ENCODE assay signal across 16 cellular contexts in genomic region chr1:29315262-29315661, GRCh38.
DNase-seq lines count a peak whose midpoint lies in the region; ATAC-seq and TF ChIP-seq lines count a peak whose summit lies in the region.
"Had no signal": no experiment of that assay in that cellular context is flagged by ENCODE, and none has a peak within 500 bp of the region (broad histone marks: within the 10 kb centered on the region; RNA-seq: fewer than 3 reads in every experiment).

No MANE protein-coding gene starts in this region.

- no peak overlapping the region for H3K4me3 ChIP-seq in endodermal cell (ENCODE audit: low read length)
- H3K4me3 ChIP-seq in osteoblast (ENCODE audit: insufficient read depth, low read length) = no peak overlapping the region
- H3K4me3 ChIP-seq: BLaER1 treated with 17β-estradiol and CSF1 and Interleukin-3, amounts not matched to agents 10 nM and 100 nM; GM12878; GM23248; HAP-1 had no signal

- no peaks in the 10 kb centered on the region for H3K9me3 ChIP-seq in endodermal cell (ENCODE audit: control insufficient read depth, low read length)
- no peaks in the 10 kb centered on the region for H3K9me3 ChIP-seq in osteoblast (ENCODE audit: low read depth, low read length)
- no peaks in the 10 kb centered on the region for H3K9me3 ChIP-seq in T-helper 17 cell (ENCODE audit: control insufficient read depth, low read length, poor library complexity, severe bottlenecking)
- H3K9me3 ChIP-seq: BLaER1 treated with 17β-estradiol and CSF1 and Interleukin-3, amounts not matched to agents 10 nM and 100 nM; HAP-1 had no signal

- peaks cover 41% of the 10 kb centered on the region for H3K36me3 Mint-ChIP-seq in endodermal cell (ENCODE audit: low read depth)
- peaks cover 46% of the 10 kb centered on the region for H3K36me3 Mint-ChIP-seq in mesothelial cell of epicardium
- H3K36me3 Mint-ChIP-seq in T-helper 17 cell (ENCODE audit: low read depth) = peaks cover 2% of the 10 kb centered on the region
- H3K36me3 Mint-ChIP-seq: CD8-positive, alpha-beta T cell had no signal

- H3K27ac Mint-ChIP-seq in endodermal cell (peak overlapping the region; percentile 77), mesothelial cell of epicardium (peak overlapping the region; percentile 50), T-helper 17 cell (no peak overlapping the region)
- H3K27ac Mint-ChIP-seq: B cell; CD8-positive, alpha-beta T cell had no signal

- H3K4me2 ChIP-seq in osteoblast (ENCODE audit: insufficient read depth, low read length) = no peak overlapping the region
- H3K4me2 ChIP-seq: BLaER1 treated with 17β-estradiol and CSF1 and Interleukin-3, amounts not matched to agents 10 nM and 100 nM had no signal

- TF ChIP-seq POLR2A in erythroblast (IDR thresholded peaks at IDR 0.05; ENCODE audit: low read length) = no peak

- H3K4me1 Mint-ChIP-seq in endodermal cell (peaks cover 5% of the 10 kb centered on the region), mesothelial cell of epicardium (no peaks in the 10 kb centered on the region), T-helper 17 cell (peaks cover 4% of the 10 kb centered on the region)
- H3K4me1 Mint-ChIP-seq: B cell had no signal

- H3K9me3 Mint-ChIP-seq in endodermal cell (no peaks in the 10 kb centered on the region), mesothelial cell of epicardium (no peaks in the 10 kb centered on the region)
- H3K9me3 Mint-ChIP-seq: CD8-positive, alpha-beta T cell had no signal

- H4K20me1 ChIP-seq in osteoblast (ENCODE audit: insufficient read depth, low read length) = no peaks in the 10 kb centered on the region

- H3K27me3 ChIP-seq in endodermal cell (ENCODE audit: control insufficient read depth, insufficient read depth, low read length, poor library complexity, severe bottlenecking) (no peaks in the 10 kb centered on the region), osteoblast (ENCODE audit: insufficient read depth, low read length) (no peaks in the 10 kb centered on the region)
- H3K27me3 ChIP-seq: BLaER1 treated with 17β-estradiol and CSF1 and Interleukin-3, amounts not matched to agents 10 nM and 100 nM had no signal

- TF ChIP-seq CTCF in endodermal cell (conservative IDR thresholded peaks at IDR 0.05) (no peak), mesothelial cell of epicardium (IDR thresholded peaks at IDR 0.05; ENCODE audit: unreplicated experiment) (no peak), osteoblast (IDR thresholded peaks at IDR 0.05; ENCODE audit: extremely low read depth, low read depth, low read length) (no peak)

- no peaks in the 10 kb centered on the region for H3K79me2 ChIP-seq in osteoblast (ENCODE audit: insufficient read depth, low read length)

- WGBS in endodermal cell (ENCODE audit: insufficient coverage in 1 of 2, insufficient read length in 1 of 2), 2 experiments = 91 to 97% methylated on average over 9 to 15 of the region's 15 CpGs

- H3K4me3 Mint-ChIP-seq in endodermal cell = no peak overlapping the region
- H3K4me3 Mint-ChIP-seq in mesothelial cell of epicardium = no peak overlapping the region
- H3K4me3 Mint-ChIP-seq in T-helper 17 cell = no peak overlapping the region
- H3K4me3 Mint-ChIP-seq: B cell; CD8-positive, alpha-beta T cell had no signal

- no peak overlapping the region for H3K9ac ChIP-seq in endodermal cell (ENCODE audit: extremely low read depth, low read length, poor library complexity, severe bottlenecking)
- H3K9ac ChIP-seq: BLaER1 treated with 17β-estradiol and CSF1 and Interleukin-3, amounts not matched to agents 10 nM and 100 nM; GM23248 had no signal

- H3K27me3 Mint-ChIP-seq in endodermal cell (ENCODE audit: insufficient read depth) (no peaks in the 10 kb centered on the region), mesothelial cell of epicardium (ENCODE audit: low read depth) (no peaks in the 10 kb centered on the region), T-helper 17 cell (peaks cover 12% of the 10 kb centered on the region)
- H3K27me3 Mint-ChIP-seq: B cell had no signal

- ATAC-seq in GM18873 (IDR thresholded peaks at IDR 0.05; ENCODE audit: low FRiP score, unreplicated experiment) (no peak), T-helper 17 cell (no peak)
- ATAC-seq: CD8-positive, alpha-beta T cell; GM12878; HepG2 had no signal

- DNase-seq in endodermal cell (no peak), mesothelial cell of epicardium (ENCODE audit: low spot score in 2 of 2, unreplicated experiment in 2 of 2) (no peak), osteoblast (ENCODE audit: insufficient read length, low spot score, missing footprints) (peak; percentile 52), T-helper 17 cell (no peak), erythroblast (lab: John Stamatoyannopoulos, UW) (no peak)
- DNase-seq: Calu3; CD8-positive, alpha-beta T cell; DND-41; EL; GM23248 had no signal

- H3K4me1 ChIP-seq in endodermal cell (ENCODE audit: control insufficient read depth, insufficient read depth, low read length) (no peaks in the 10 kb centered on the region), osteoblast (ENCODE audit: insufficient read depth, low read length) (no peaks in the 10 kb centered on the region)
- H3K4me1 ChIP-seq: BLaER1 treated with 17β-estradiol and CSF1 and Interleukin-3, amounts not matched to agents 10 nM and 100 nM; HAP-1 had no signal

- no peak overlapping the region for H3K27ac ChIP-seq in endodermal cell (ENCODE audit: low read depth, low read length)
- no peak overlapping the region for H3K27ac ChIP-seq in osteoblast (ENCODE audit: low read depth, low read length)
- H3K27ac ChIP-seq: BLaER1 treated with 17β-estradiol and CSF1 and Interleukin-3, amounts not matched to agents 10 nM and 100 nM; GM23248 had no signal

- H3K36me3 ChIP-seq in endodermal cell (ENCODE audit: control insufficient read depth, insufficient read depth, low read length) (no peaks in the 10 kb centered on the region), osteoblast (ENCODE audit: insufficient read depth, low read length) (no peaks in the 10 kb centered on the region)
- H3K36me3 ChIP-seq: BLaER1 treated with 17β-estradiol and CSF1 and Interleukin-3, amounts not matched to agents 10 nM and 100 nM had no signal

- no peak overlapping the region for H2AFZ ChIP-seq in osteoblast (ENCODE audit: low read length)
- H2AFZ ChIP-seq: GM23248 had no signal
